ENCODE assay signal across 8 cellular contexts in genomic region chr3:57757642-57758297, GRCh38. TPM values are rescaled to one million over a fixed set of nuclear protein-coding genes. Genes with fewer than 3 reads are reported as not detected.
DNase-seq lines count a peak whose midpoint lies in the region; ATAC-seq and TF ChIP-seq lines count a peak whose summit lies in the region.

No MANE protein-coding gene starts in this region.

- H3K27me3 Mint-ChIP-seq in activated T-helper 2 cell treated with anti-CD3 and anti-CD28 coated beads, Interferon-gamma antibody, Interleukin-2, Interleukin-4, amounts not matched to agents 10 μg/mL and 5 μg/mL and 100 μg/mL, durations not matched to agents 14 hours and 24 hours and 36 hours (ENCODE audit: low read depth) = peaks cover 7% of the 10 kb centered on the region
- no peaks in the 10 kb centered on the region for H3K27me3 Mint-ChIP-seq in stimulated activated memory B cell treated with anti-CD40 and anti-IgM and Interleukin-4, amounts not matched to agents 10 μg/mL and 1 μg/mL and 100 μg/mL, for 72 hours

- H3K4me1 ChIP-seq in cardiac muscle cell (ENCODE audit: low read depth) (peaks cover 25% of the 10 kb centered on the region), iPS-20b (ENCODE audit: insufficient read depth, low read length) (peaks cover 8% of the 10 kb centered on the region; the same call in 1 of the 2 replicates)

- H3K27me3 ChIP-seq in cardiac muscle cell = no peaks in the 10 kb centered on the region
- peaks cover 5% of the 10 kb centered on the region; the same call in 1 of the 2 replicates for H3K27me3 ChIP-seq in iPS-20b (ENCODE audit: insufficient read depth, low read length)

- H3K36me3 Mint-ChIP-seq in activated T-helper 2 cell treated with anti-CD3 and anti-CD28 coated beads, Interferon-gamma antibody, Interleukin-2, Interleukin-4, amounts not matched to agents 10 μg/mL and 5 μg/mL and 100 μg/mL, durations not matched to agents 14 hours and 24 hours and 36 hours (ENCODE audit: low read depth) = peaks cover 34% of the 10 kb centered on the region
- peaks cover 5% of the 10 kb centered on the region for H3K36me3 Mint-ChIP-seq in stimulated activated memory B cell treated with anti-CD40 and anti-IgM and Interleukin-4, amounts not matched to agents 10 μg/mL and 1 μg/mL and 100 μg/mL, for 72 hours

- DNase-seq in cardiac muscle cell (ENCODE audit: low read depth in 1 of 2, low spot score in 1 of 2) (peak in 1 of 2 donors; percentile 46), cardiac septum (ENCODE audit: low spot score) (no peak), CD1c-positive myeloid dendritic cell (ENCODE audit: extremely low spot score) (no peak), NCI-H146 (lab: John Stamatoyannopoulos, UW) (no peak)
- DNase-seq in activated T-helper 2 cell treated with anti-CD3 and anti-CD28 coated beads, Interferon-gamma antibody, Interleukin-2, Interleukin-4, amounts not matched to agents 10 μg/mL and 5 μg/mL and 100 μg/mL, durations not matched to agents 14 hours and 24 hours and 36 hours (ENCODE audit: low spot score) = no peak

- H3K9ac ChIP-seq in iPS-20b (ENCODE audit: low read depth, low read length) = peak overlapping the region; percentile 92; the same call in 1 of the 2 replicates

- peak overlapping the region; percentile 90 for H3K27ac Mint-ChIP-seq in activated T-helper 2 cell treated with anti-CD3 and anti-CD28 coated beads, Interferon-gamma antibody, Interleukin-2, Interleukin-4, amounts not matched to agents 10 μg/mL and 5 μg/mL and 100 μg/mL, durations not matched to agents 14 hours and 24 hours and 36 hours
- no peak overlapping the region for H3K27ac Mint-ChIP-seq in stimulated activated memory B cell treated with anti-CD40 and anti-IgM and Interleukin-4, amounts not matched to agents 10 μg/mL and 1 μg/mL and 100 μg/mL, for 72 hours

- H3K4me3 ChIP-seq in cardiac muscle cell (peak overlapping the region; percentile 91), iPS-20b (ENCODE audit: low read length) (peak overlapping the region; percentile 81)

- intact Hi-C loops in cardiac septum (cut with DNase I) = loop anchor here (5.0 kb wide), 1 partner anchor 200 kb away; the partner anchor contains the start of gene PDE12
- intact Hi-C loops in activated T-helper 2 cell treated with anti-CD3 and anti-CD28 coated beads, Interferon-gamma antibody, Interleukin-2, Interleukin-4, amounts not matched to agents 10 μg/mL and 5 μg/mL and 100 μg/mL, durations not matched to agents 14 hours and 24 hours and 36 hours (cut with micrococcal nuclease) = loop anchor here (5.0 kb wide), 4 partner anchors 200 to 530 kb away; partner anchors contain the start of genes APPL1 and PDE12

- peaks cover 28% of the 10 kb centered on the region for H3K4me1 Mint-ChIP-seq in activated T-helper 2 cell treated with anti-CD3 and anti-CD28 coated beads, Interferon-gamma antibody, Interleukin-2, Interleukin-4, amounts not matched to agents 10 μg/mL and 5 μg/mL and 100 μg/mL, durations not matched to agents 14 hours and 24 hours and 36 hours (ENCODE audit: low read depth)
- peaks cover 30% of the 10 kb centered on the region for H3K4me1 Mint-ChIP-seq in stimulated activated memory B cell treated with anti-CD40 and anti-IgM and Interleukin-4, amounts not matched to agents 10 μg/mL and 1 μg/mL and 100 μg/mL, for 72 hours

- H3K4me3 Mint-ChIP-seq in activated T-helper 2 cell treated with anti-CD3 and anti-CD28 coated beads, Interferon-gamma antibody, Interleukin-2, Interleukin-4, amounts not matched to agents 10 μg/mL and 5 μg/mL and 100 μg/mL, durations not matched to agents 14 hours and 24 hours and 36 hours (ENCODE audit: low read depth) = peak overlapping the region; percentile 95
- peak overlapping the region; percentile 97 for H3K4me3 Mint-ChIP-seq in stimulated activated memory B cell treated with anti-CD40 and anti-IgM and Interleukin-4, amounts not matched to agents 10 μg/mL and 1 μg/mL and 100 μg/mL, for 72 hours

- no peaks in the 10 kb centered on the region for H3K9me3 Mint-ChIP-seq in activated T-helper 2 cell treated with anti-CD3 and anti-CD28 coated beads, Interferon-gamma antibody, Interleukin-2, Interleukin-4, amounts not matched to agents 10 μg/mL and 5 μg/mL and 100 μg/mL, durations not matched to agents 14 hours and 24 hours and 36 hours
- H3K9me3 Mint-ChIP-seq in stimulated activated memory B cell treated with anti-CD40 and anti-IgM and Interleukin-4, amounts not matched to agents 10 μg/mL and 1 μg/mL and 100 μg/mL, for 72 hours = no peaks in the 10 kb centered on the region

- no peaks in the 10 kb centered on the region for H3K9me3 ChIP-seq in cardiac muscle cell (ENCODE audit: low read depth)
- H3K9me3 ChIP-seq in iPS-20b (ENCODE audit: insufficient read depth, low read depth, low read length) = no peaks in the 10 kb centered on the region

- TF ChIP-seq CTCF in cardiac muscle cell (IDR thresholded peaks at IDR 0.05; ENCODE audit: low read depth, low read length) = no peak

- H3K27ac ChIP-seq in cardiac muscle cell (no peak overlapping the region), iPS-20b (ENCODE audit: low read length) (no peak overlapping the region)

- H3K36me3 ChIP-seq in cardiac muscle cell (peaks cover 3% of the 10 kb centered on the region), iPS-20b (ENCODE audit: insufficient read depth, low read depth, low read length) (peaks cover 13% of the 10 kb centered on the region; the same call in 1 of the 2 replicates)

- ATAC-seq in stimulated activated memory B cell treated with anti-CD40 and anti-IgM and Interleukin-4, amounts not matched to agents 10 μg/mL and 1 μg/mL and 100 μg/mL, for 72 hours = no peak
- no peak for ATAC-seq in HG02678 (IDR thresholded peaks at IDR 0.05; ENCODE audit: unreplicated experiment)

RNA-seq across cellular contexts. Expression of gene SLMAP, which starts 1.7 kb away (rescaled TPM):
- total RNA-seq in cardiac muscle cell (35.8 and 45.2 TPM in 2 replicates), cardiac septum (578 TPM)
- 28.4 and 35.6 TPM in 2 replicates for polyA plus RNA-seq in cardiac muscle cell
- total RNA-seq in activated T-helper 2 cell treated with anti-CD3 and anti-CD28 coated beads, Interferon-gamma antibody, Interleukin-2, Interleukin-4, amounts not matched to agents 10 μg/mL and 5 μg/mL and 100 μg/mL, durations not matched to agents 14 hours and 24 hours and 36 hours = 58.2 TPM in 2 replicates
